15 cellular contexts compared by ENCODE assay signal in genomic region chr12:30828686-30829085, GRCh38.
"Had no signal": no experiment of that assay in that cellular context is flagged by ENCODE, and none has a peak within 500 bp of the region (broad histone marks: within the 10 kb centered on the region; RNA-seq: fewer than 3 reads in every experiment).

No MANE protein-coding gene starts in this region.

- H3K4me3 ChIP-seq: gastrocnemius medialis, lung, thyroid gland had no signal

- H3K27ac ChIP-seq: gastrocnemius medialis, thyroid gland had no signal

- H3K36me3 Mint-ChIP-seq: activated naive CD8-positive, alpha-beta T cell treated with anti-CD3 and anti-CD28 coated beads, Interleukin-2, amount 10 ng/mL, durations not matched to agents 7 days and 5 days; stimulated activated memory B cell treated with anti-CD40 and anti-IgM and Interleukin-4, amounts not matched to agents 10 μg/mL and 1 μg/mL and 100 μg/mL, for 72 hours had no signal

- H3K27me3 ChIP-seq: gastrocnemius medialis, thyroid gland had no signal

- H3K27ac Mint-ChIP-seq: activated B cell treated with CpG ODN at 0.5 μM for 24 hours; activated CD8-positive, alpha-beta T cell treated with anti-CD3 and anti-CD28 coated beads, Interleukin-2, amount 10 ng/mL, durations not matched to agents 7 days and 5 days; activated naive CD8-positive, alpha-beta T cell treated with anti-CD3 and anti-CD28 coated beads, Interleukin-2, amount 10 ng/mL, durations not matched to agents 7 days and 5 days; stimulated activated memory B cell treated with anti-CD40 and anti-IgM and Interleukin-4, amounts not matched to agents 10 μg/mL and 1 μg/mL and 100 μg/mL, for 72 hours had no signal

- H3K9me3 Mint-ChIP-seq: activated B cell treated with CpG ODN at 0.5 μM for 24 hours; activated naive CD8-positive, alpha-beta T cell treated with anti-CD3 and anti-CD28 coated beads, Interleukin-2, amount 10 ng/mL, durations not matched to agents 7 days and 5 days; neural crest cell had no signal

- DNase-seq: activated B cell treated with CpG ODN at 0.5 μM for 24 hours; activated CD4-positive, alpha-beta T cell treated with anti-CD3 and anti-CD28 coated beads for 48 hours; activated CD8-positive, alpha-beta T cell treated with anti-CD3 and anti-CD28 coated beads, Interleukin-2, amount 10 ng/mL, durations not matched to agents 7 days and 5 days; activated gamma-delta T cell treated with Interleukin-2 at 50 U/mL for 16 hours; activated naive CD8-positive, alpha-beta T cell treated with anti-CD3 and anti-CD28 coated beads, Interleukin-2, amount 10 ng/mL, durations not matched to agents 7 days and 5 days; anterior cingulate cortex; dermis blood vessel endothelial cell; erythroblast; gastrocnemius medialis; stimulated activated CD4-positive, alpha-beta T cell treated with anti-CD3 and anti-CD28 coated beads, Interleukin-2, amount 100 ng/mL, for 48 hours; SW 1271; thyroid gland had no signal

- H3K36me3 ChIP-seq: gastrocnemius medialis, thyroid gland had no signal

- H3K4me1 ChIP-seq: gastrocnemius medialis, thyroid gland had no signal

- H3K9me3 ChIP-seq: gastrocnemius medialis, thyroid gland had no signal

- ATAC-seq: activated CD8-positive, alpha-beta T cell treated with anti-CD3 and anti-CD28 coated beads, Interleukin-2, amount 10 ng/mL, durations not matched to agents 7 days and 5 days; gastrocnemius medialis; stimulated activated memory B cell treated with anti-CD40 and anti-IgM and Interleukin-4, amounts not matched to agents 10 μg/mL and 1 μg/mL and 100 μg/mL, for 72 hours had no signal
